ENCODE assay signal across 7 cellular contexts in the genomic region with DNA sequence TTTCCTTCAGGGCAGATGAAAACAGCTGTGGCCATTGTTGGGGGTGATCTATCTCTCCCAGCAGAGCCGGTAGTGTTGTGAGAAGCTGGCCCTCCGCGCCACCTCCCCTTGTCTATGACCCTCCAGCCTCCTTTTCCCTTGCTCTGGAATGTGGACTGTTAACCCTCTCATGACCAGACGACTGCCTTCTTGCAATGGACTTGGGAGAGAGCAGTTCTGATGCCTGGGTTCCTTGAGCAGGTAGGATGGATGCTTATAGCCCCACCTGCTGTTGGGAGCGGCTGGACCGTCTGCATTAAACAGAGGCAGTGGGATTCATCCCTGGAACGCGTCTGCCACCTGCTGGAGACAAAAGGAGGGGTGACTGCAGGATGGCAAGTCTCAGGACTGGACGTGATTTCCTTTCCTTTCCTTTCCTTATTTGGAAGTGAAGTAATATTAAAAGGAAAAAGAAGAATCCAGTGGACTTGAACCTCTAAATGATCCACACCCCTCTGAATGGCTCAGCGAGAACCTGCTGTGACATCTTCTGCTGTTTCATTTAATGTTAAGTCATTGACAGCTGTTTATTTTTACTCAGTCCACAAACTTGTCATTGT. TPM values are rescaled to one million over a fixed set of nuclear protein-coding genes. Genes with fewer than 3 reads are reported as not detected.
DNase-seq lines count a peak whose midpoint lies in the region; TF ChIP-seq lines count a peak whose summit lies in the region.

No MANE protein-coding gene starts in this region.

- H3K9ac ChIP-seq in SK-N-MC (ENCODE audit: insufficient read length), result no peak overlapping the region

- no peak overlapping the region for H3K4me3 ChIP-seq in SK-N-MC
- no peak overlapping the region for H3K4me3 ChIP-seq in tibial nerve

- intact Hi-C loops in activated naive CD4-positive, alpha-beta T cell treated with anti-CD3 and anti-CD28 coated beads for 36 hours (cut with micrococcal nuclease), result loop anchor here (1.0 to 2.0 kb wide), 2 partner anchors 66 to 184 kb away; no protein-coding TSS in a partner anchor

- TF ChIP-seq CTCF in GM13977 (IDR thresholded peaks at IDR 0.05; ENCODE audit: extremely low read depth, insufficient read depth, missing control alignments) (peak; percentile 99), osteocyte (IDR thresholded peaks at IDR 0.05) (peak; percentile 100), tibial nerve (IDR thresholded peaks at IDR 0.05) (peak; percentile 92 to 97 (median 96))

- H3K27ac ChIP-seq in SK-N-MC (no peak overlapping the region), tibial nerve (no peak overlapping the region)

- H3K9me3 ChIP-seq in SK-N-MC (ENCODE audit: low read depth, low read length), result no peaks in the 10 kb centered on the region
- no peaks in the 10 kb centered on the region for H3K9me3 ChIP-seq in tibial nerve

- in situ Hi-C loops in GM13977 (cut with MboI; ENCODE audit: low pct_unique_long_range_greater_than_20kb, low sequenced_read_pairs, unreplicated experiment), result loop anchor here (5.0 kb wide), 1 partner anchor 63 kb away; no protein-coding TSS in a partner anchor

- WGBS in tibial nerve, 2 donors, result 2 to 5% methylated on average over 10 of the region's 10 CpGs

- DNase-seq in GM13977 (ENCODE audit: low spot score), result peak; percentile 92
- DNase-seq in NCI-H1092 treated with DMSO at 0.1 percent for 48 hours (lab: John Stamatoyannopoulos, UW), result peak; percentile 84
- peak; percentile 56 for DNase-seq in SK-N-MC (ENCODE audit: low read depth, low spot score)
- DNase-seq in activated naive CD4-positive, alpha-beta T cell treated with anti-CD3 and anti-CD28 coated beads for 36 hours, result peak; percentile 98
- peak; percentile 77 for DNase-seq in glomerular endothelial cell (ENCODE audit: extremely low read depth, low read depth, low spot score)
- DNase-seq in osteocyte (ENCODE audit: extremely low spot score, unreplicated experiment), result peak; percentile 97
- DNase-seq in tibial nerve (ENCODE audit: low spot score in 2 of 2), result peak; percentile 84 to 98

- peaks cover 0 to 38% of the 10 kb centered on the region in 2 donors for H3K27me3 ChIP-seq in tibial nerve

- no peak overlapping the region for H3K4me3 Mint-ChIP-seq in activated naive CD4-positive, alpha-beta T cell treated with anti-CD3 and anti-CD28 coated beads for 36 hours
- no peak overlapping the region for H3K4me3 Mint-ChIP-seq in osteocyte (ENCODE audit: unreplicated experiment)

- H3K36me3 ChIP-seq in SK-N-MC (ENCODE audit: insufficient read depth, low read length), result no peaks in the 10 kb centered on the region
- peaks cover 0 to under 1% (median 0%) of the 10 kb centered on the region in 3 donors for H3K36me3 ChIP-seq in tibial nerve

- TF ChIP-seq EP300 in tibial nerve (IDR thresholded peaks at IDR 0.05), result peak in 1 of 2 donors; percentile 28

- no peak overlapping the region for H3K27ac Mint-ChIP-seq in activated naive CD4-positive, alpha-beta T cell treated with anti-CD3 and anti-CD28 coated beads for 36 hours
- no peak overlapping the region for H3K27ac Mint-ChIP-seq in osteocyte (ENCODE audit: unreplicated experiment)

- H3K4me1 Mint-ChIP-seq in activated naive CD4-positive, alpha-beta T cell treated with anti-CD3 and anti-CD28 coated beads for 36 hours (ENCODE audit: low read depth), result no peaks in the 10 kb centered on the region
- H3K4me1 Mint-ChIP-seq in osteocyte (ENCODE audit: unreplicated experiment), result peaks cover 9% of the 10 kb centered on the region

- no peaks in the 10 kb centered on the region for H3K36me3 Mint-ChIP-seq in activated naive CD4-positive, alpha-beta T cell treated with anti-CD3 and anti-CD28 coated beads for 36 hours (ENCODE audit: low read depth)
- no peaks in the 10 kb centered on the region for H3K36me3 Mint-ChIP-seq in osteocyte (ENCODE audit: unreplicated experiment)

- no peaks in the 10 kb centered on the region for H3K9me3 Mint-ChIP-seq in activated naive CD4-positive, alpha-beta T cell treated with anti-CD3 and anti-CD28 coated beads for 36 hours
- H3K9me3 Mint-ChIP-seq in osteocyte (ENCODE audit: unreplicated experiment), result no peaks in the 10 kb centered on the region

- CTCF ChIA-PET in activated naive CD4-positive, alpha-beta T cell treated with anti-CD3 and anti-CD28 coated beads for 36 hours (lab: Charles Lee), result interaction anchor here (0.6 to 16.8 kb wide), 24 partner anchors 10 to 277 kb away, joined by 3 to 403 read pairs (median 4); partner anchors contain the start of gene CD300LG

- H3K4me1 ChIP-seq in tibial nerve, result peaks cover 0 to 14% (median 2%) of the 10 kb centered on the region in 4 donors

- H3K27me3 Mint-ChIP-seq in activated naive CD4-positive, alpha-beta T cell treated with anti-CD3 and anti-CD28 coated beads for 36 hours (ENCODE audit: low read depth), result peaks cover 21% of the 10 kb centered on the region
- H3K27me3 Mint-ChIP-seq in osteocyte (ENCODE audit: unreplicated experiment), result peaks cover 16% of the 10 kb centered on the region

- TF ChIP-seq POLR2A in tibial nerve (IDR thresholded peaks at IDR 0.05), result no peak

RNA-seq across cellular contexts. Expression of gene SOST, which starts 1.8 kb away (rescaled TPM):
- not detected for total RNA-seq in activated naive CD4-positive, alpha-beta T cell treated with anti-CD3 and anti-CD28 coated beads for 36 hours
- total RNA-seq in glomerular endothelial cell, result not detected in 2 replicates
- total RNA-seq in osteocyte, result not detected in 2 replicates
- not detected for total RNA-seq in tibial nerve

RNA-seq across cellular contexts. Expression of gene DUSP3, which starts 18.4 kb away (rescaled TPM):
- total RNA-seq in activated naive CD4-positive, alpha-beta T cell treated with anti-CD3 and anti-CD28 coated beads for 36 hours, result 10 to 100 TPM; 12.2 to 13.5 TPM
- total RNA-seq in glomerular endothelial cell, result 77.5 and 84.3 TPM in 2 replicates
- 36.4 and 37.0 TPM in 2 replicates for total RNA-seq in osteocyte
- total RNA-seq in tibial nerve, result 10 to 100 TPM; 38.6 to 50.1 (median 41.2) TPM

RNA-seq across cellular contexts. Expression of gene CFAP97D1, which starts 19.9 kb away (rescaled TPM):
- not detected for total RNA-seq in activated naive CD4-positive, alpha-beta T cell treated with anti-CD3 and anti-CD28 coated beads for 36 hours
- total RNA-seq in glomerular endothelial cell (not detected in 2 replicates), osteocyte (not detected in 2 replicates), tibial nerve (under 1 TPM in 1 of 4 donors, not detected in 3; 0.42 TPM)
